8 cellular contexts compared by ENCODE assay signal in genomic region chr2:172438064-172438421, GRCh38. TPM values are rescaled to one million over a fixed set of nuclear protein-coding genes. Genes with fewer than 3 reads are reported as not detected.
DNase-seq lines count a peak whose midpoint lies in the region; ATAC-seq and TF ChIP-seq lines count a peak whose summit lies in the region.

No MANE protein-coding gene starts in this region.

- no peaks in the 10 kb centered on the region for H3K36me3 ChIP-seq in parathyroid adenoma (ENCODE audit: control insufficient read depth, insufficient read depth, low read length)

- H3K36me3 Mint-ChIP-seq in activated CD4-positive, alpha-beta memory T cell treated with anti-CD3 and anti-CD28 coated beads for 36 hours = no peaks in the 10 kb centered on the region

- H3K9me3 ChIP-seq in parathyroid adenoma (ENCODE audit: control insufficient read depth, low read length) = no peaks in the 10 kb centered on the region

- POLR2A ChIA-PET in activated CD4-positive, alpha-beta memory T cell treated with anti-CD3 and anti-CD28 coated beads for 36 hours (lab: Charles Lee) = interaction anchor here (1.2 to 3.0 kb wide), 4 partner anchors 9 to 23 kb away, joined by 3 to 13 read pairs (median 6); partner anchors contain the start of gene ITGA6

- no peak overlapping the region for H3K27ac ChIP-seq in parathyroid adenoma

- H2AFZ ChIP-seq in parathyroid adenoma = no peak overlapping the region

- H3K4me1 Mint-ChIP-seq in activated CD4-positive, alpha-beta memory T cell treated with anti-CD3 and anti-CD28 coated beads for 36 hours (ENCODE audit: low read depth) = peaks cover 67% of the 10 kb centered on the region

- H3K27me3 ChIP-seq in parathyroid adenoma (ENCODE audit: control insufficient read depth, insufficient read depth, low read length) = no peaks in the 10 kb centered on the region

- no peak for TF ChIP-seq CTCF in parathyroid adenoma (IDR thresholded peaks at IDR 0.05)

- H3K79me2 ChIP-seq in parathyroid adenoma = no peaks in the 10 kb centered on the region

- H3K4me2 ChIP-seq in parathyroid adenoma (ENCODE audit: low read length) = peak overlapping the region; percentile 23

- no peak overlapping the region for H3K27ac Mint-ChIP-seq in activated CD4-positive, alpha-beta memory T cell treated with anti-CD3 and anti-CD28 coated beads for 36 hours

- no peak overlapping the region for H3K4me3 ChIP-seq in parathyroid adenoma (ENCODE audit: low read depth, low read length)

- H3K9me3 Mint-ChIP-seq in activated CD4-positive, alpha-beta memory T cell treated with anti-CD3 and anti-CD28 coated beads for 36 hours = no peaks in the 10 kb centered on the region

- H3K27me3 Mint-ChIP-seq in activated CD4-positive, alpha-beta memory T cell treated with anti-CD3 and anti-CD28 coated beads for 36 hours = no peaks in the 10 kb centered on the region

- CTCF ChIA-PET in activated CD4-positive, alpha-beta memory T cell treated with anti-CD3 and anti-CD28 coated beads for 36 hours (lab: Charles Lee) = interaction anchor here (0.6 to 8.2 kb wide), 4 partner anchors 10 to 237 kb away, joined by 3 to 138 read pairs (median 8); partner anchors contain the start of gene ITGA6

- ATAC-seq in GM18867 (IDR thresholded peaks at IDR 0.05; ENCODE audit: unreplicated experiment) (peak; percentile 16), HG03139 (IDR thresholded peaks at IDR 0.05; ENCODE audit: unreplicated experiment) (peak; percentile 22), GM21526 (IDR thresholded peaks at IDR 0.05; ENCODE audit: low FRiP score, unreplicated experiment) (no peak), HG03095 (IDR thresholded peaks at IDR 0.05; ENCODE audit: unreplicated experiment) (no peak), HG03097 (IDR thresholded peaks at IDR 0.05; ENCODE audit: low FRiP score, unreplicated experiment) (no peak)

- intact Hi-C loops in activated CD4-positive, alpha-beta memory T cell treated with anti-CD3 and anti-CD28 coated beads for 36 hours (cut with micrococcal nuclease) = loop anchor here (1.0 to 5.0 kb wide), 3 partner anchors 8 to 1121 kb away; no protein-coding TSS in a partner anchor

- no peak overlapping the region for H3K4me3 Mint-ChIP-seq in activated CD4-positive, alpha-beta memory T cell treated with anti-CD3 and anti-CD28 coated beads for 36 hours

- H3K4me1 ChIP-seq in parathyroid adenoma = no peaks in the 10 kb centered on the region

- DNase-seq in activated CD4-positive, alpha-beta memory T cell treated with anti-CD3 and anti-CD28 coated beads for 36 hours = peak; percentile 79
- DNase-seq in SK-N-DZ (ENCODE audit: low spot score) = no peak

- no peak overlapping the region for H3K9ac ChIP-seq in parathyroid adenoma

RNA-seq across cellular contexts. Expression of gene ITGA6, which starts 10.7 kb away (rescaled TPM):
- total RNA-seq in activated CD4-positive, alpha-beta memory T cell treated with anti-CD3 and anti-CD28 coated beads for 36 hours = 1 to 10 TPM; 8.2 to 8.6 TPM
- 0.03 and 0.18 TPM in 2 replicates for polyA plus RNA-seq in SK-N-DZ (2014; cell fraction: cytosol; rRNA removed)
- 0.28 and 0.31 TPM in 2 replicates for polyA plus RNA-seq in SK-N-DZ (2014; cell fraction: nucleus; rRNA removed)

Comparison
In these comparisons a context has a peak if more than half of its experiments do, and no peak if none do; other contexts are left out.
1. ATAC-seq: peak in GM18867 (single experiment) and HG03139 (single experiment); none in GM21526 (single experiment), HG03095 (single experiment) and HG03097 (single experiment).